6 cellular contexts compared by ENCODE assay signal in genomic region chr16:571081-571747, GRCh38. TPM values are rescaled to one million over a fixed set of nuclear protein-coding genes. Genes with fewer than 3 reads are reported as not detected.
DNase-seq lines count a peak whose midpoint lies in the region; ATAC-seq, FAIRE-seq and TF ChIP-seq lines count a peak whose summit lies in the region.
"Not testable (repeated sequence)": the region's sequence is repeated elsewhere in the genome, so short reads cannot be mapped to it uniquely, and the experiment has no call there.

No MANE protein-coding gene starts in this region.

- H3K27ac Mint-ChIP-seq in activated T-cell treated with anti-CD3 and anti-CD28 coated beads, Interleukin-2, amount 50 U/mL, for 72 hours: peak overlapping the region; percentile 69

- not testable (repeated sequence) for H3K23me2 ChIP-seq in H1 (ENCODE audit: low read depth, low read length)

- not testable (repeated sequence) for H2AK5ac ChIP-seq in H1 (ENCODE audit: low read depth, low read length); mesendoderm (ENCODE audit: low read length)

- not testable (repeated sequence) for FAIRE-seq in H1 (lab: Jason Lieb, UNC)

- not testable (repeated sequence) for H2BK12ac ChIP-seq in H1 (ENCODE audit: low read depth, low read length)

- ATAC-seq in activated T-cell treated with anti-CD3 and anti-CD28 coated beads, Interleukin-2, amount 50 U/mL, for 72 hours (replicated peaks in 1 of 2); thoracic aorta (ENCODE audit: insufficient number of reproducible peaks, low FRiP score, low read depth): not testable (repeated sequence)

- H3K9ac ChIP-seq in H1 (replicated peaks in 1 of 4; ENCODE audit: extremely low read depth in 1 of 4, low read depth in 3 of 4, low read length in 3 of 4): not testable (repeated sequence)
- H3K9ac ChIP-seq in mesendoderm (ENCODE audit: low read length): peak overlapping the region; percentile 84

- peaks cover 0 to 19% (median 8%) of the 10 kb centered on the region in 4 experiments; a peak in 5 of 7 replicates for H3K4me1 ChIP-seq in H1 (replicated peaks in 1 of 4; ENCODE audit: control insufficient read depth in 3 of 4, insufficient read depth in 4 of 4, low read length in 3 of 4)
- not testable (repeated sequence) for H3K4me1 ChIP-seq in mesendoderm (ENCODE audit: control insufficient read depth, low read depth, low read length)
- H3K4me1 ChIP-seq in thoracic aorta (ENCODE audit: control insufficient read depth in 1 of 2, low read depth in 2 of 2): peaks cover 21 to 33% of the 10 kb centered on the region in 2 donors

- H3K79me1 ChIP-seq in H1 (ENCODE audit: low read depth, low read length); mesendoderm (ENCODE audit: low read length): not testable (repeated sequence)

- not testable (repeated sequence) for H3K27ac ChIP-seq in H1 (ENCODE audit: low read depth, low read length); mesendoderm (ENCODE audit: low read depth, low read length); thoracic aorta

- not testable (repeated sequence) for H3K27me3 ChIP-seq in H1 (replicated peaks in 1 of 4; ENCODE audit: control insufficient read depth in 3 of 4, extremely low read depth in 1 of 4, insufficient read depth in 3 of 4, low read length in 3 of 4); mesendoderm (ENCODE audit: insufficient read depth, low read length, poor library complexity); thoracic aorta (replicated peaks; ENCODE audit: insufficient read depth)

- H3K4me3 Mint-ChIP-seq in activated T-cell treated with anti-CD3 and anti-CD28 coated beads, Interleukin-2, amount 50 U/mL, for 72 hours: peak overlapping the region; percentile 75 to 83

- H3K4ac ChIP-seq in H1 (replicated peaks; ENCODE audit: insufficient read length, low read depth, low read length); mesendoderm (ENCODE audit: low read depth, low read length): not testable (repeated sequence)

- CTCF ChIA-PET in H1 (lab: Charles Lee; ENCODE audit: partially characterized antibody): interaction anchor here (1.2 to 2.7 kb wide), 3 partner anchors 11 to 22 kb away, joined by 4 to 13 read pairs (median 4); no protein-coding TSS in a partner anchor

- H3K4me1 Mint-ChIP-seq in activated T-cell treated with anti-CD3 and anti-CD28 coated beads, Interleukin-2, amount 50 U/mL, for 72 hours (ENCODE audit: low read depth): peaks cover 37% of the 10 kb centered on the region

- H3K14ac ChIP-seq in H1 (ENCODE audit: insufficient read length): not testable (repeated sequence)

- not testable (repeated sequence) for H3K56ac ChIP-seq in H1 (replicated peaks; ENCODE audit: insufficient read length, low read depth, low read length)
- H3K56ac ChIP-seq in mesendoderm (ENCODE audit: low read length): peak overlapping the region; percentile 85

- H3K9me3 ChIP-seq in H1 (ENCODE audit: insufficient read depth in 2 of 2, low read depth in 1 of 2, low read length in 1 of 2); thoracic aorta: not testable (repeated sequence)

- TF ChIP-seq POLR2A in H1 (IDR thresholded peaks at IDR 0.05; ENCODE audit: control extremely low read depth in 1 of 2, low read depth in 2 of 2, low read length in 2 of 2): not testable (repeated sequence)

- not testable (repeated sequence) for H2BK20ac ChIP-seq in H1 (ENCODE audit: low read length)

- peaks cover 0 to 13% of the 10 kb centered on the region in 2 experiments for H4K20me1 ChIP-seq in H1 (replicated peaks in 1 of 2; ENCODE audit: control insufficient read depth in 1 of 2, insufficient read depth in 2 of 2, low read length in 2 of 2)

- H3K79me2 ChIP-seq in H1 (ENCODE audit: control insufficient read depth in 1 of 2, insufficient read depth in 2 of 2, low read length in 2 of 2); mesendoderm (ENCODE audit: control insufficient read depth, insufficient read depth, low read length): not testable (repeated sequence)

- H4K91ac ChIP-seq in H1 (replicated peaks; ENCODE audit: insufficient read length, low read length): not testable (repeated sequence)

- H3K36me3 Mint-ChIP-seq in activated T-cell treated with anti-CD3 and anti-CD28 coated beads, Interleukin-2, amount 50 U/mL, for 72 hours (ENCODE audit: insufficient read depth in 2 of 2): not testable (repeated sequence)

- not testable (repeated sequence) for H3K18ac ChIP-seq in H1 (ENCODE audit: extremely low read depth, low read length); mesendoderm (ENCODE audit: low read length)

- not testable (repeated sequence) for H3K27me3 Mint-ChIP-seq in activated T-cell treated with anti-CD3 and anti-CD28 coated beads, Interleukin-2, amount 50 U/mL, for 72 hours (ENCODE audit: low read depth)

- not testable (repeated sequence) for H3K23ac ChIP-seq in H1 (ENCODE audit: insufficient read length); mesendoderm (ENCODE audit: low read length)

- H2AFZ ChIP-seq in H1 (ENCODE audit: low read length): not testable (repeated sequence)

- peak overlapping the region; percentile 61 to 95 (median 72); a peak in 5 of 8 replicates for H3K4me3 ChIP-seq in H1 (ENCODE audit: extremely low read depth in 1 of 4, insufficient read depth in 2 of 4, low read depth in 3 of 4, low read length in 4 of 4)
- not testable (repeated sequence) for H3K4me3 ChIP-seq in mesendoderm (ENCODE audit: low read length)
- H3K4me3 ChIP-seq in thoracic aorta: peak overlapping the region; percentile 95

- DNase-seq in GDM1 (lab: John Stamatoyannopoulos, UW) (peak; percentile 32), NCI-H2196 (lab: John Stamatoyannopoulos, UW; ENCODE audit: unreplicated experiment) (peak; percentile 64)
- not testable (repeated sequence) for DNase-seq in activated T-cell treated with anti-CD3 and anti-CD28 coated beads, Interleukin-2, amount 50 U/mL, for 72 hours; H1 (ENCODE audit: low read depth in 1 of 2, low spot score in 2 of 2); mesendoderm; thoracic aorta (ENCODE audit: low spot score)

- H2BK120ac ChIP-seq in H1 (replicated peaks; ENCODE audit: low read depth, low read length); mesendoderm (ENCODE audit: low read depth, low read length): not testable (repeated sequence)

- WGBS in H1 (ENCODE audit: extremely low coverage in 1 of 2, insufficient coverage in 1 of 2, insufficient read length in 1 of 2, insufficient replicate concordance in 2 of 2, low coverage in 1 of 2, low lambda C conversion rate in 2 of 2, missing lambda C conversion rate in 1 of 2), 2 experiments: 83% methylated on average over 16 of the region's 17 CpGs; no CpG with 5 or more reads in 1 of the 2 experiments
- no CpG with 5 or more reads among the region's 17 CpGs for whole genome bisulfite sequencing in mesendoderm (ENCODE audit: extremely low coverage, insufficient coverage, low lambda C conversion rate)

- not testable (repeated sequence) for H3K9me3 Mint-ChIP-seq in activated T-cell treated with anti-CD3 and anti-CD28 coated beads, Interleukin-2, amount 50 U/mL, for 72 hours

- POLR2A ChIA-PET in H1 (lab: Charles Lee; ENCODE audit: partially characterized antibody): interaction anchor here (0.9 to 7.9 kb wide), 6 partner anchors 11 to 187 kb away, joined by 3 to 58 read pairs (median 4); no protein-coding TSS in a partner anchor

- not testable (repeated sequence) for H2BK15ac ChIP-seq in H1 (ENCODE audit: low read length); mesendoderm (replicated peaks; ENCODE audit: low read depth)

- H3K4me2 ChIP-seq in H1 (ENCODE audit: insufficient read depth in 1 of 2, low read depth in 2 of 2, low read length in 2 of 2): peak overlapping the region; percentile 79 to 82; a peak in 3 of 4 replicates
- H3K4me2 ChIP-seq in mesendoderm (ENCODE audit: low read length): not testable (repeated sequence)

- not testable (repeated sequence) for TF ChIP-seq EP300 in H1 (IDR thresholded peaks at IDR 0.05; ENCODE audit: borderline replicate concordance in 1 of 2, low read depth in 2 of 2, low read length in 2 of 2)

- H4K8ac ChIP-seq in H1 (ENCODE audit: extremely low read depth, insufficient read depth, low read length); mesendoderm (ENCODE audit: low read depth, low read length): not testable (repeated sequence)

- H4K5ac ChIP-seq in H1 (ENCODE audit: insufficient read length, low read depth, low read length); mesendoderm (ENCODE audit: low read length): not testable (repeated sequence)

- not testable (repeated sequence) for H2BK5ac ChIP-seq in H1 (ENCODE audit: low read depth, low read length); mesendoderm (ENCODE audit: low read length)

- TF ChIP-seq RAD21 in H1 (IDR thresholded peaks at IDR 0.05 in 1 of 2, conservative IDR thresholded peaks at IDR 0.05 in 1 of 2; ENCODE audit: low read depth in 2 of 2, low read length in 2 of 2): not testable (repeated sequence)

- peaks cover 0 to 14% (median 0%) of the 10 kb centered on the region in 4 experiments; a peak in 3 of 8 replicates for H3K36me3 ChIP-seq in H1 (ENCODE audit: control insufficient read depth in 2 of 4, insufficient read depth in 4 of 4, low read length in 3 of 4)
- H3K36me3 ChIP-seq in mesendoderm (ENCODE audit: control insufficient read depth, insufficient read depth, low read length); thoracic aorta: not testable (repeated sequence)

- TF ChIP-seq CTCF in H1 (IDR thresholded peaks at IDR 0.05; ENCODE audit: control extremely low read depth in 1 of 3, insufficient read depth in 1 of 3, low read depth in 1 of 3, low read length in 3 of 3); thoracic aorta (IDR thresholded peaks at IDR 0.05): not testable (repeated sequence)

RNA-seq across cellular contexts. Expression of gene PIGQ, which starts 1.4 kb away (rescaled TPM):
- total RNA-seq in activated T-cell treated with anti-CD3 and anti-CD28 coated beads, Interleukin-2, amount 50 U/mL, for 72 hours: 10 to 100 TPM; 18.2 to 22.4 TPM
- total RNA-seq in H1 (2021; fragmentation: NEBNext Ultra II Directional; extraction: Animal tissue kit (Norgen Biotek cat#: 25700)): 34.2 and 36.0 TPM in 2 replicates
- 49.2 and 80.4 TPM in 2 replicates for polyA plus RNA-seq in H1 (2011; rRNA removed)
- 56.8 TPM for polyA plus RNA-seq in H1 (2011; cell fraction: cytosol; rRNA removed)
- 283 TPM for polyA plus RNA-seq in H1 (2011; cell fraction: nucleus; rRNA removed)
- polyA plus RNA-seq in H1 (2012, experiment 1 of 2): 20.8 to 38.5 TPM (median 33.9 TPM) in 4 replicates
- polyA plus RNA-seq in H1 (2012, experiment 2 of 2): 26.0 TPM
- 24.1 TPM for polyA plus RNA-seq in H1 (2013, experiment 1 of 2)
- polyA plus RNA-seq in H1 (2013, experiment 2 of 2): 22.7 TPM
- 30.5 and 36.4 TPM in 2 replicates for polyA minus RNA-seq in H1 (2011; rRNA and poly(A)+ RNA removed)
- polyA minus RNA-seq in H1 (2011; cell fraction: cytosol; rRNA and poly(A)+ RNA removed): 24.4 TPM
- 73.6 TPM for polyA minus RNA-seq in H1 (2011; cell fraction: nucleus; rRNA and poly(A)+ RNA removed)
- 12.1 TPM for polyA plus RNA-seq in mesendoderm (2013, experiment 1 of 2)
- 12.6 TPM for polyA plus RNA-seq in mesendoderm (2013, experiment 2 of 2)
- 10 to 100 TPM; 54.2 to 80.1 TPM for total RNA-seq in thoracic aorta

RNA-seq across cellular contexts. Expression of gene NHLRC4, which starts 4.4 kb away (rescaled TPM):
- total RNA-seq in activated T-cell treated with anti-CD3 and anti-CD28 coated beads, Interleukin-2, amount 50 U/mL, for 72 hours: 1 to 10 TPM; 1.4 TPM
- total RNA-seq in H1 (2021; fragmentation: NEBNext Ultra II Directional; extraction: Animal tissue kit (Norgen Biotek cat#: 25700)): 0.75 and 0.76 TPM in 2 replicates
- polyA plus RNA-seq in H1 (2011; rRNA removed): 0.60 and 0.72 TPM in 2 replicates
- 0.78 TPM for polyA plus RNA-seq in H1 (2011; cell fraction: cytosol; rRNA removed)
- polyA plus RNA-seq in H1 (2011; cell fraction: nucleus; rRNA removed): 1.7 TPM
- polyA plus RNA-seq in H1 (2012, experiment 1 of 2): 0.56 to 0.72 TPM (median 0.63 TPM) in 4 replicates
- 0.76 TPM for polyA plus RNA-seq in H1 (2012, experiment 2 of 2)
- polyA plus RNA-seq in H1 (2013, experiment 1 of 2): 0.26 TPM
- 0.33 TPM for polyA plus RNA-seq in H1 (2013, experiment 2 of 2)
- 0.09 and 0.20 TPM in 2 replicates for polyA minus RNA-seq in H1 (2011; rRNA and poly(A)+ RNA removed)
- not detected for polyA minus RNA-seq in H1 (2011; cell fraction: cytosol; rRNA and poly(A)+ RNA removed)
- polyA minus RNA-seq in H1 (2011; cell fraction: nucleus; rRNA and poly(A)+ RNA removed): 1.5 TPM
- polyA plus RNA-seq in mesendoderm (2013, experiment 1 of 2): 0.08 TPM
- polyA plus RNA-seq in mesendoderm (2013, experiment 2 of 2): 0.07 TPM
- total RNA-seq in thoracic aorta: 1 to 10 TPM; 2.0 to 3.2 TPM

RNA-seq across cellular contexts. Expression of gene PRR35, which starts 11.0 kb away (rescaled TPM):
- total RNA-seq in activated T-cell treated with anti-CD3 and anti-CD28 coated beads, Interleukin-2, amount 50 U/mL, for 72 hours: under 1 TPM in 1 of 2 donors, not detected in 1; 0.10 TPM
- total RNA-seq in H1 (2021; fragmentation: NEBNext Ultra II Directional; extraction: Animal tissue kit (Norgen Biotek cat#: 25700)): 0.50 and 0.61 TPM in 2 replicates
- polyA plus RNA-seq in H1 (2011; rRNA removed): 0.38 and 0.52 TPM in 2 replicates
- 0.44 TPM for polyA plus RNA-seq in H1 (2011; cell fraction: cytosol; rRNA removed)
- polyA plus RNA-seq in H1 (2011; cell fraction: nucleus; rRNA removed): 1.3 TPM
- 0.21 to 0.55 TPM (median 0.41 TPM) in 4 replicates for polyA plus RNA-seq in H1 (2012, experiment 1 of 2)
- 0.25 TPM for polyA plus RNA-seq in H1 (2012, experiment 2 of 2)
- polyA plus RNA-seq in H1 (2013, experiment 1 of 2): 0.45 TPM
- 0.53 TPM for polyA plus RNA-seq in H1 (2013, experiment 2 of 2)
- 0.10 TPM in 1 of 2 replicates, not detected in the other for polyA minus RNA-seq in H1 (2011; rRNA and poly(A)+ RNA removed)
- 0.51 TPM for polyA minus RNA-seq in H1 (2011; cell fraction: cytosol; rRNA and poly(A)+ RNA removed)
- polyA minus RNA-seq in H1 (2011; cell fraction: nucleus; rRNA and poly(A)+ RNA removed): 0.30 TPM
- 0.04 TPM for polyA plus RNA-seq in mesendoderm (2013, experiment 1 of 2)
- polyA plus RNA-seq in mesendoderm (2013, experiment 2 of 2): 0.03 TPM
- total RNA-seq in thoracic aorta: under 1 TPM in 1 of 2 donors, not detected in 1; 0.42 TPM

RNA-seq across cellular contexts. Expression of gene RAB40C, which starts 18.7 kb away (rescaled TPM):
- 10 to 100 TPM; 15.0 to 15.3 TPM for total RNA-seq in activated T-cell treated with anti-CD3 and anti-CD28 coated beads, Interleukin-2, amount 50 U/mL, for 72 hours
- total RNA-seq in H1 (2021; fragmentation: NEBNext Ultra II Directional; extraction: Animal tissue kit (Norgen Biotek cat#: 25700)): 15.6 and 17.8 TPM in 2 replicates
- polyA plus RNA-seq in H1 (2011; rRNA removed): 13.9 and 18.6 TPM in 2 replicates
- polyA plus RNA-seq in H1 (2011; cell fraction: cytosol; rRNA removed): 14.4 TPM
- 23.9 TPM for polyA plus RNA-seq in H1 (2011; cell fraction: nucleus; rRNA removed)
- 11.4 to 19.2 TPM (median 15.6 TPM) in 4 replicates for polyA plus RNA-seq in H1 (2012, experiment 1 of 2)
- 13.6 TPM for polyA plus RNA-seq in H1 (2012, experiment 2 of 2)
- 11.3 TPM for polyA plus RNA-seq in H1 (2013, experiment 1 of 2)
- 11.7 TPM for polyA plus RNA-seq in H1 (2013, experiment 2 of 2)
- 5.9 and 6.8 TPM in 2 replicates for polyA minus RNA-seq in H1 (2011; rRNA and poly(A)+ RNA removed)
- 8.4 TPM for polyA minus RNA-seq in H1 (2011; cell fraction: cytosol; rRNA and poly(A)+ RNA removed)
- polyA minus RNA-seq in H1 (2011; cell fraction: nucleus; rRNA and poly(A)+ RNA removed): 8.9 TPM
- 10.0 TPM for polyA plus RNA-seq in mesendoderm (2013, experiment 1 of 2)
- 9.8 TPM for polyA plus RNA-seq in mesendoderm (2013, experiment 2 of 2)
- 10 to 100 TPM; 19.0 to 25.9 TPM for total RNA-seq in thoracic aorta

RNA-seq across cellular contexts. Expression of gene CAPN15, which starts 43.7 kb away (rescaled TPM):
- 10 to 100 TPM; 46.6 to 58.5 TPM for total RNA-seq in activated T-cell treated with anti-CD3 and anti-CD28 coated beads, Interleukin-2, amount 50 U/mL, for 72 hours
- total RNA-seq in H1 (2021; fragmentation: NEBNext Ultra II Directional; extraction: Animal tissue kit (Norgen Biotek cat#: 25700)): 74.6 and 76.9 TPM in 2 replicates
- 38.9 and 68.4 TPM in 2 replicates for polyA plus RNA-seq in H1 (2011; rRNA removed)
- 40.1 TPM for polyA plus RNA-seq in H1 (2011; cell fraction: cytosol; rRNA removed)
- polyA plus RNA-seq in H1 (2011; cell fraction: nucleus; rRNA removed): 97.9 TPM
- 28.0 to 47.8 TPM (median 43.1 TPM) in 4 replicates for polyA plus RNA-seq in H1 (2012, experiment 1 of 2)
- 29.7 TPM for polyA plus RNA-seq in H1 (2012, experiment 2 of 2)
- 37.4 TPM for polyA plus RNA-seq in H1 (2013, experiment 1 of 2)
- 36.4 TPM for polyA plus RNA-seq in H1 (2013, experiment 2 of 2)
- 13.1 and 15.2 TPM in 2 replicates for polyA minus RNA-seq in H1 (2011; rRNA and poly(A)+ RNA removed)
- 74.6 TPM for polyA minus RNA-seq in H1 (2011; cell fraction: cytosol; rRNA and poly(A)+ RNA removed)
- 33.7 TPM for polyA minus RNA-seq in H1 (2011; cell fraction: nucleus; rRNA and poly(A)+ RNA removed)
- 41.7 TPM for polyA plus RNA-seq in mesendoderm (2013, experiment 1 of 2)
- polyA plus RNA-seq in mesendoderm (2013, experiment 2 of 2): 42.1 TPM
- total RNA-seq in thoracic aorta: 10 to 100 TPM; 46.2 to 96.6 TPM
